10 cellular contexts compared by ENCODE assay signal in genomic region chr10:124697443-124697836, GRCh38. TPM values are rescaled to one million over a fixed set of nuclear protein-coding genes. Genes with fewer than 3 reads are reported as not detected.
A peak's percentile ranks its signal among the peaks of the same experiment; 100 is the strongest.
DNase-seq lines count a peak whose midpoint lies in the region; ATAC-seq and TF ChIP-seq lines count a peak whose summit lies in the region.
"Had no signal": no experiment of that assay in that cellular context is flagged by ENCODE, and none has a peak within 500 bp of the region (broad histone marks: within the 10 kb centered on the region; RNA-seq: fewer than 3 reads in every experiment).

No MANE protein-coding gene starts in this region.

- no peak overlapping the region for H3K4me3 ChIP-seq in parathyroid adenoma (ENCODE audit: low read depth, low read length)
- H3K4me3 ChIP-seq in A673 (ENCODE audit: low read depth, low read length, poor library complexity, severe bottlenecking): no peak overlapping the region

- H3K9me3 ChIP-seq in parathyroid adenoma (ENCODE audit: control insufficient read depth, low read length) (no peaks in the 10 kb centered on the region), A673 (ENCODE audit: low read depth, low read length, poor library complexity, severe bottlenecking) (no peaks in the 10 kb centered on the region)

- no peak overlapping the region for H3K4me3 Mint-ChIP-seq in CD14-positive monocyte
- peak overlapping the region; percentile 46 to 90 (median 72) for H3K4me3 Mint-ChIP-seq in IgD-negative memory B cell

- no peak overlapping the region for H3K9ac ChIP-seq in parathyroid adenoma

- no peak for ATAC-seq in HG03565 (IDR thresholded peaks at IDR 0.05; ENCODE audit: unreplicated experiment)

- H3K27ac ChIP-seq in caudate nucleus (ENCODE audit: low read depth, low read length): peak overlapping the region; percentile 71
- peak overlapping the region; percentile 5 for H3K27ac ChIP-seq in parathyroid adenoma
- no peak overlapping the region for H3K27ac ChIP-seq in A673 (ENCODE audit: low read depth, low read length, poor library complexity, severe bottlenecking)

- H2AFZ ChIP-seq in parathyroid adenoma: no peak overlapping the region

- no peaks in the 10 kb centered on the region for H3K9me3 Mint-ChIP-seq in CD14-positive monocyte
- H3K9me3 Mint-ChIP-seq in IgD-negative memory B cell: no peaks in the 10 kb centered on the region

- CTCF ChIA-PET in A673 (lab: Charles Lee): no interaction called here

- H3K36me3 ChIP-seq in parathyroid adenoma (ENCODE audit: control insufficient read depth, insufficient read depth, low read length): no peaks in the 10 kb centered on the region
- no peaks in the 10 kb centered on the region for H3K36me3 ChIP-seq in A673 (ENCODE audit: insufficient read depth, low read length, poor library complexity, severe bottlenecking)

- peaks cover 41% of the 10 kb centered on the region for H3K79me2 ChIP-seq in parathyroid adenoma

- H3K4me1 Mint-ChIP-seq in CD14-positive monocyte (peaks cover 51% of the 10 kb centered on the region), IgD-negative memory B cell (peaks cover 70 to 84% (median 73%) of the 10 kb centered on the region in 3 donors)

- BruUV-seq in A673 (replicated peaks; lab: Mats Ljungman, UMichigan): no TSS peak

- H3K27ac Mint-ChIP-seq in CD14-positive monocyte: peak overlapping the region in 4 of 7 donors; percentile 26 to 89 (median 66)
- H3K27ac Mint-ChIP-seq in IgD-negative memory B cell: peak overlapping the region; percentile 87 to 98 (median 97)

- intact Hi-C loops in CD14-positive monocyte (cut with micrococcal nuclease) (no loop called here), A673 (cut with micrococcal nuclease; ENCODE audit: unreplicated experiment) (no loop called here)

- H3K36me3 Mint-ChIP-seq in CD14-positive monocyte (peaks cover 76 to 81% of the 10 kb centered on the region in 2 donors), IgD-negative memory B cell (peaks cover 3% of the 10 kb centered on the region)

- DNase-seq in CD14-positive monocyte (ENCODE audit: low spot score): no peak
- no peak for DNase-seq in caudate nucleus (lab: John Stamatoyannopoulos, UW)
- no peak for DNase-seq in A673 (ENCODE audit: low spot score)
- DNase-seq in SW 1271 (lab: John Stamatoyannopoulos, UW): no peak
- DNase-seq in GOT3 (lab: John Stamatoyannopoulos, UW): no peak
- DNase-seq: COR-L47, NCI-H2107 had no signal

- H3K4me2 ChIP-seq in parathyroid adenoma (ENCODE audit: low read length): no peak overlapping the region

- TF ChIP-seq CTCF in CD14-positive monocyte (IDR thresholded peaks at IDR 0.05) (no peak), parathyroid adenoma (IDR thresholded peaks at IDR 0.05) (no peak), A673 (conservative IDR thresholded peaks at IDR 0.05; ENCODE audit: low read depth, low read length) (no peak)

- POLR2A ChIA-PET in A673 (lab: Charles Lee; ENCODE audit: low non-redundant PET): no interaction called here

- peaks cover 83% of the 10 kb centered on the region for H3K4me1 ChIP-seq in parathyroid adenoma
- no peaks in the 10 kb centered on the region for H3K4me1 ChIP-seq in A673 (ENCODE audit: insufficient read depth, low read length, poor library complexity, severe bottlenecking)

- H3K27me3 ChIP-seq in parathyroid adenoma (ENCODE audit: control insufficient read depth, insufficient read depth, low read length) (no peaks in the 10 kb centered on the region), A673 (replicated peaks; ENCODE audit: insufficient read depth, low read depth, low read length, poor library complexity) (no peaks in the 10 kb centered on the region)

- H3K27me3 Mint-ChIP-seq in CD14-positive monocyte (ENCODE audit: low read depth in 3 of 3) (no peaks in the 10 kb centered on the region), IgD-negative memory B cell (peaks cover 2% of the 10 kb centered on the region)

RNA-seq across cellular contexts. Expression of gene FAM53B, which starts 46.7 kb away (rescaled TPM):
- polyA plus RNA-seq in CD14-positive monocyte (10 to 100 TPM in 1 of 2 donors, 1 to 10 TPM in 1; 5.8 to 12.6 TPM), IgD-negative memory B cell (48.9 TPM)
- 18.3 and 19.8 TPM in 2 replicates for total RNA-seq in A673 (2021)

Comparison
In these comparisons a context has a peak if more than half of its experiments do, and no peak if none do; other contexts are left out.
1. H3K4me3 Mint-ChIP-seq: peak in IgD-negative memory B cell (4 of 4); none in CD14-positive monocyte (0 of 2).